Comparison of ENCODE assay signal across 1 cellular context in the genomic region with DNA sequence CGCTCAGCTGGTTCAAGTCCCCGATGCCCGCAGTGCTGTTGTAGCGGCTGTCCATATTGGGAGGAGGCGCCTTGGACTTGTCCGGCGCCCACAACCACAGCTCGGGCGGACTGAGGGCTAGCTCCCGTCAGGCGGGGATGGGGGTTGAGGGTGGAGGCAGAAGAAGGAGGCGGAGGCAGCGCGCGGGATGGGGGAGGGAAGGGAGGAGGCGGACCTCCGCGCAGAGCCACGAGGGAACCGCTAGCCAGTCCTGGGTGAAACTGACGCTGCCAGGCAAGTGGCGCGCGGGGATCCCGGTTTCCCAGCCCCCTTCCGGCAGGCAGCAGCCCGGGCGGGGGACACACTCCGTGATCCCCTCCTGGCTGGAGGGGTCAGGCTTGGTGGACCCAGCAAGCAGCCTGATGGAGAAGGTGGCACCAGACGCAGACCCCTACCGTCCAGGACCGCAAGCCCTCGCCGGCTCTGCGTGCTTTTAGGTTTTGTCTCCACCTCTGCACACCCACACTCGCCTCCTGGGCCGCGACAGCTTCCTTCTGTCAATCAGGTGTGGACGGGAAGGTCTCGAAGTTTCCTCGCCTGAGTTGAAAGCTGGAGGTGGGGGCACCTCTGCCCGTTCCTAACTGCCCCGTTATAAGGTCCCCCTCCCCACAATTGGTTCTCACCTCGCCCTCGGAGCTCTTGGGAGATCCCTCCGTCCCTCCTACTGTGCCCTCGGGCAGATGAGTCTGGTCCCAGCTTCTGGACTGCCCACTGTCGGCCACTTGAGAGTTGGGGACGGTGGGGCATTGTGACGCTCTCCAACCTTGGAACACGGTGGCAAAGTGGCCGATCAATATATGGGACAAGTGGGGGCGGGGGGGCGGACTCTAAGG.
A peak's percentile ranks its signal among the peaks of the same experiment; 100 is the strongest.
TF ChIP-seq lines count a peak whose summit lies in the region.

A gene (minus strand): TSS at position 112 of the 872 bp plus-strand sequence. CDS start 57 bp downstream, at position 55.

TF ChIP-seq in GM12878, 131 proteins besides CTCF, POLR2A, EP300 and RAD21 (continued from another document):
- TF ChIP-seq, protein P1, sequence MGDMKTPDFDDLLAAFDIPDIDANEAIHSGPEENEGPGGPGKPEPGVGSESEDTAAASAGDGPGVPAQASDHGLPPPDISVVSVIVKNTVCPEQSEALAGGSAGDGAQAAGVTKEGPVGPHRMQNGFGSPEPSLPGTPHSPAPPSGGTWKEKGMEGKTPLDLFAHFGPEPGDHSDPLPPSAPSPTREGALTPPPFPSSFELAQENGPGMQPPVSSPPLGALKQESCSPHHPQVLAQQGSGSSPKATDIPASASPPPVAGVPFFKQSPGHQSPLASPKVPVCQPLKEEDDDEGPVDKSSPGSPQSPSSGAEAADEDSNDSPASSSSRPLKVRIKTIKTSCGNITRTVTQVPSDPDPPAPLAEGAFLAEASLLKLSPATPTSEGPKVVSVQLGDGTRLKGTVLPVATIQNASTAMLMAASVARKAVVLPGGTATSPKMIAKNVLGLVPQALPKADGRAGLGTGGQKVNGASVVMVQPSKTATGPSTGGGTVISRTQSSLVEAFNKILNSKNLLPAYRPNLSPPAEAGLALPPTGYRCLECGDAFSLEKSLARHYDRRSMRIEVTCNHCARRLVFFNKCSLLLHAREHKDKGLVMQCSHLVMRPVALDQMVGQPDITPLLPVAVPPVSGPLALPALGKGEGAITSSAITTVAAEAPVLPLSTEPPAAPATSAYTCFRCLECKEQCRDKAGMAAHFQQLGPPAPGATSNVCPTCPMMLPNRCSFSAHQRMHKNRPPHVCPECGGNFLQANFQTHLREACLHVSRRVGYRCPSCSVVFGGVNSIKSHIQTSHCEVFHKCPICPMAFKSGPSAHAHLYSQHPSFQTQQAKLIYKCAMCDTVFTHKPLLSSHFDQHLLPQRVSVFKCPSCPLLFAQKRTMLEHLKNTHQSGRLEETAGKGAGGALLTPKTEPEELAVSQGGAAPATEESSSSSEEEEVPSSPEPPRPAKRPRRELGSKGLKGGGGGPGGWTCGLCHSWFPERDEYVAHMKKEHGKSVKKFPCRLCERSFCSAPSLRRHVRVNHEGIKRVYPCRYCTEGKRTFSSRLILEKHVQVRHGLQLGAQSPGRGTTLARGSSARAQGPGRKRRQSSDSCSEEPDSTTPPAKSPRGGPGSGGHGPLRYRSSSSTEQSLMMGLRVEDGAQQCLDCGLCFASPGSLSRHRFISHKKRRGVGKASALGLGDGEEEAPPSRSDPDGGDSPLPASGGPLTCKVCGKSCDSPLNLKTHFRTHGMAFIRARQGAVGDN (IDR thresholded peaks at IDR 0.05): peak; percentile 79
- TF ChIP-seq, protein P2, sequence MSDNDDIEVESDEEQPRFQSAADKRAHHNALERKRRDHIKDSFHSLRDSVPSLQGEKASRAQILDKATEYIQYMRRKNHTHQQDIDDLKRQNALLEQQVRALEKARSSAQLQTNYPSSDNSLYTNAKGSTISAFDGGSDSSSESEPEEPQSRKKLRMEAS (IDR thresholded peaks at IDR 0.05; ENCODE audit: low read depth, low read length): peak; percentile 69; the same call in 1 of the 2 replicates
- TF ChIP-seq, protein P3, sequence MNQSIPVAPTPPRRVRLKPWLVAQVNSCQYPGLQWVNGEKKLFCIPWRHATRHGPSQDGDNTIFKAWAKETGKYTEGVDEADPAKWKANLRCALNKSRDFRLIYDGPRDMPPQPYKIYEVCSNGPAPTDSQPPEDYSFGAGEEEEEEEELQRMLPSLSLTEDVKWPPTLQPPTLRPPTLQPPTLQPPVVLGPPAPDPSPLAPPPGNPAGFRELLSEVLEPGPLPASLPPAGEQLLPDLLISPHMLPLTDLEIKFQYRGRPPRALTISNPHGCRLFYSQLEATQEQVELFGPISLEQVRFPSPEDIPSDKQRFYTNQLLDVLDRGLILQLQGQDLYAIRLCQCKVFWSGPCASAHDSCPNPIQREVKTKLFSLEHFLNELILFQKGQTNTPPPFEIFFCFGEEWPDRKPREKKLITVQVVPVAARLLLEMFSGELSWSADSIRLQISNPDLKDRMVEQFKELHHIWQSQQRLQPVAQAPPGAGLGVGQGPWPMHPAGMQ (IDR thresholded peaks at IDR 0.05; ENCODE audit: borderline replicate concordance): no peak
- TF ChIP-seq SMAD5 (IDR thresholded peaks at IDR 0.05; ENCODE audit: low read depth) (peak; percentile 29; the same call in 1 of the 2 replicates), NBN (IDR thresholded peaks at IDR 0.05) (0 out of 2 replicates have a peak, but pooled peaks have one; percentile 60), TARDBP (IDR thresholded peaks at IDR 0.05; ENCODE audit: borderline replicate concordance) (no peak), BCL11A (IDR thresholded peaks at IDR 0.05; ENCODE audit: low read depth, low read length) (no peak), ZNF217 (IDR thresholded peaks at IDR 0.05) (peak; percentile 34; the same call in 1 of the 2 replicates), IKZF1 (conservative IDR thresholded peaks at IDR 0.05) (peak; percentile 89), ZZZ3 (IDR thresholded peaks at IDR 0.05; ENCODE audit: control insufficient read depth, insufficient read length, low read depth) (no peak), FOXM1 (IDR thresholded peaks at IDR 0.05; ENCODE audit: low read depth, low read length) (no peak)
- TF ChIP-seq, protein P4, sequence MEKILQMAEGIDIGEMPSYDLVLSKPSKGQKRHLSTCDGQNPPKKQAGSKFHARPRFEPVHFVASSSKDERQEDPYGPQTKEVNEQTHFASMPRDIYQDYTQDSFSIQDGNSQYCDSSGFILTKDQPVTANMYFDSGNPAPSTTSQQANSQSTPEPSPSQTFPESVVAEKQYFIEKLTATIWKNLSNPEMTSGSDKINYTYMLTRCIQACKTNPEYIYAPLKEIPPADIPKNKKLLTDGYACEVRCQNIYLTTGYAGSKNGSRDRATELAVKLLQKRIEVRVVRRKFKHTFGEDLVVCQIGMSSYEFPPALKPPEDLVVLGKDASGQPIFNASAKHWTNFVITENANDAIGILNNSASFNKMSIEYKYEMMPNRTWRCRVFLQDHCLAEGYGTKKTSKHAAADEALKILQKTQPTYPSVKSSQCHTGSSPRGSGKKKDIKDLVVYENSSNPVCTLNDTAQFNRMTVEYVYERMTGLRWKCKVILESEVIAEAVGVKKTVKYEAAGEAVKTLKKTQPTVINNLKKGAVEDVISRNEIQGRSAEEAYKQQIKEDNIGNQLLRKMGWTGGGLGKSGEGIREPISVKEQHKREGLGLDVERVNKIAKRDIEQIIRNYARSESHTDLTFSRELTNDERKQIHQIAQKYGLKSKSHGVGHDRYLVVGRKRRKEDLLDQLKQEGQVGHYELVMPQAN (conservative IDR thresholded peaks at IDR 0.05): peak; percentile 38; the same call in 1 of the 2 replicates
- TF ChIP-seq, protein P5, sequence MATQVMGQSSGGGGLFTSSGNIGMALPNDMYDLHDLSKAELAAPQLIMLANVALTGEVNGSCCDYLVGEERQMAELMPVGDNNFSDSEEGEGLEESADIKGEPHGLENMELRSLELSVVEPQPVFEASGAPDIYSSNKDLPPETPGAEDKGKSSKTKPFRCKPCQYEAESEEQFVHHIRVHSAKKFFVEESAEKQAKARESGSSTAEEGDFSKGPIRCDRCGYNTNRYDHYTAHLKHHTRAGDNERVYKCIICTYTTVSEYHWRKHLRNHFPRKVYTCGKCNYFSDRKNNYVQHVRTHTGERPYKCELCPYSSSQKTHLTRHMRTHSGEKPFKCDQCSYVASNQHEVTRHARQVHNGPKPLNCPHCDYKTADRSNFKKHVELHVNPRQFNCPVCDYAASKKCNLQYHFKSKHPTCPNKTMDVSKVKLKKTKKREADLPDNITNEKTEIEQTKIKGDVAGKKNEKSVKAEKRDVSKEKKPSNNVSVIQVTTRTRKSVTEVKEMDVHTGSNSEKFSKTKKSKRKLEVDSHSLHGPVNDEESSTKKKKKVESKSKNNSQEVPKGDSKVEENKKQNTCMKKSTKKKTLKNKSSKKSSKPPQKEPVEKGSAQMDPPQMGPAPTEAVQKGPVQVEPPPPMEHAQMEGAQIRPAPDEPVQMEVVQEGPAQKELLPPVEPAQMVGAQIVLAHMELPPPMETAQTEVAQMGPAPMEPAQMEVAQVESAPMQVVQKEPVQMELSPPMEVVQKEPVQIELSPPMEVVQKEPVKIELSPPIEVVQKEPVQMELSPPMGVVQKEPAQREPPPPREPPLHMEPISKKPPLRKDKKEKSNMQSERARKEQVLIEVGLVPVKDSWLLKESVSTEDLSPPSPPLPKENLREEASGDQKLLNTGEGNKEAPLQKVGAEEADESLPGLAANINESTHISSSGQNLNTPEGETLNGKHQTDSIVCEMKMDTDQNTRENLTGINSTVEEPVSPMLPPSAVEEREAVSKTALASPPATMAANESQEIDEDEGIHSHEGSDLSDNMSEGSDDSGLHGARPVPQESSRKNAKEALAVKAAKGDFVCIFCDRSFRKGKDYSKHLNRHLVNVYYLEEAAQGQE (IDR thresholded peaks at IDR 0.05; ENCODE audit: low read depth, low read length): 0 out of 2 replicates have a peak, but pooled peaks have one; percentile 2
- TF ChIP-seq, protein P6, sequence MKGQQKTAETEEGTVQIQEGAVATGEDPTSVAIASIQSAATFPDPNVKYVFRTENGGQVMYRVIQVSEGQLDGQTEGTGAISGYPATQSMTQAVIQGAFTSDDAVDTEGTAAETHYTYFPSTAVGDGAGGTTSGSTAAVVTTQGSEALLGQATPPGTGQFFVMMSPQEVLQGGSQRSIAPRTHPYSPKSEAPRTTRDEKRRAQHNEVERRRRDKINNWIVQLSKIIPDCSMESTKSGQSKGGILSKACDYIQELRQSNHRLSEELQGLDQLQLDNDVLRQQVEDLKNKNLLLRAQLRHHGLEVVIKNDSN (IDR thresholded peaks at IDR 0.05; ENCODE audit: borderline replicate concordance, extremely low read length, insufficient read depth, low read depth, low read length): peak; percentile 19
TF ChIP-seq in GM12878: peak in this region for 33.
